22 cellular contexts compared by ENCODE assay signal in genomic region chr22:35288116-35288515, GRCh38.
"Had no signal": no experiment of that assay in that cellular context is flagged by ENCODE, and none has a peak within 500 bp of the region (broad histone marks: within the 10 kb centered on the region; RNA-seq: fewer than 3 reads in every experiment).

No MANE protein-coding gene starts in this region.

- ATAC-seq: HepG2 had no signal

- DNase-seq: IMR-90, Karpas-422, KG1, MG63, NCI-H1092, NCI-H1105 treated with DMSO at 0.1 percent for 48 hours, NCI-H1417 treated with DMSO at 0.1 percent for 48 hours, NCI-H146, NCI-H1694 treated with DMSO at 0.1 percent for 48 hours, NCI-H1930, NCI-H2081 treated with DMSO at 0.1 percent for 48 hours, NCI-H2171, NCI-H226, NCI-H446, NCI-H510A, NCI-H524 treated with DMSO at 0.1 percent for 48 hours, NCI-H69, NCI-H774, Right ventricle myocardium superior, RPMI8226, SIG-M5 had no signal
